8 cellular contexts compared by ENCODE assay signal in genomic region chr14:73295198-73295796, GRCh38. TPM values are rescaled to one million over a fixed set of nuclear protein-coding genes. Genes with fewer than 3 reads are reported as not detected.
DNase-seq lines count a peak whose midpoint lies in the region; ATAC-seq, FAIRE-seq and TF ChIP-seq lines count a peak whose summit lies in the region.

No MANE protein-coding gene starts in this region.

- FAIRE-seq in frontal cortex (lab: Jason Lieb, UNC), result peak; percentile 49

- H3K36me3 Mint-ChIP-seq in T-helper 17 cell (ENCODE audit: low read depth), result peaks cover 4% of the 10 kb centered on the region

- H3K27me3 ChIP-seq in smooth muscle cell (ENCODE audit: low read depth), result no peaks in the 10 kb centered on the region

- H3K4me3 ChIP-seq in smooth muscle cell, result no peak overlapping the region

- H2AFZ ChIP-seq in smooth muscle cell (ENCODE audit: low read depth), result no peak overlapping the region

- H3K4me1 ChIP-seq in smooth muscle cell (ENCODE audit: low read depth), result no peaks in the 10 kb centered on the region

- no peak overlapping the region for H3K27ac Mint-ChIP-seq in T-helper 17 cell

- H3K27ac ChIP-seq in smooth muscle cell (ENCODE audit: low read depth), result no peak overlapping the region

- H3K9ac ChIP-seq in smooth muscle cell (ENCODE audit: low read depth), result no peak overlapping the region

- peak; percentile 67 for TF ChIP-seq CTCF in smooth muscle cell (IDR thresholded peaks at IDR 0.05; ENCODE audit: borderline replicate concordance, insufficient read depth, poor library complexity, severe bottlenecking)

- 85% methylated on average over 1 of the region's 1 CpG for WGBS in smooth muscle cell (ENCODE audit: low lambda C conversion rate)

- peaks cover 33% of the 10 kb centered on the region for H4K20me1 ChIP-seq in smooth muscle cell (ENCODE audit: low read depth)

- H3K4me3 Mint-ChIP-seq in T-helper 17 cell, result no peak overlapping the region

- H3K27me3 Mint-ChIP-seq in T-helper 17 cell, result no peaks in the 10 kb centered on the region

- peak; percentile 57 for DNase-seq in NCI-H510A treated with DMSO at 0.1 percent for 48 hours (lab: John Stamatoyannopoulos, UW)
- DNase-seq in NCI-H510A (lab: John Stamatoyannopoulos, UW), result no peak
- DNase-seq in NCI-H1092 treated with DMSO at 0.1 percent for 48 hours (lab: John Stamatoyannopoulos, UW), result peak; percentile 36
- no peak for DNase-seq in T-helper 17 cell
- DNase-seq in frontal cortex (ENCODE audit: low spot score in 2 of 2), result peak in 1 of 2 donors; percentile 40
- no peak for DNase-seq in smooth muscle cell (lab: John Stamatoyannopoulos, UW; ENCODE audit: unreplicated experiment)
- DNase-seq in mesenteric fat pad (ENCODE audit: low spot score), result no peak

- H3K4me2 ChIP-seq in smooth muscle cell, result no peak overlapping the region

- peak; percentile 54 for ATAC-seq in T-helper 17 cell
- no peak for ATAC-seq in GM18867 (IDR thresholded peaks at IDR 0.05; ENCODE audit: unreplicated experiment)

- H3K36me3 ChIP-seq in smooth muscle cell (ENCODE audit: low read depth), result no peaks in the 10 kb centered on the region

- H3K9me3 ChIP-seq in T-helper 17 cell (ENCODE audit: control insufficient read depth, low read length, poor library complexity, severe bottlenecking) (no peaks in the 10 kb centered on the region), smooth muscle cell (replicated peaks; ENCODE audit: low read depth) (no peaks in the 10 kb centered on the region)

- peaks cover 8% of the 10 kb centered on the region for H3K4me1 Mint-ChIP-seq in T-helper 17 cell

- no peaks in the 10 kb centered on the region for H3F3A ChIP-seq in smooth muscle cell (ENCODE audit: low read depth)

- H3K79me2 ChIP-seq in smooth muscle cell (ENCODE audit: low read depth), result no peaks in the 10 kb centered on the region

RNA-seq across cellular contexts. Expression of gene PAPLN, which starts 58.0 kb away (rescaled TPM):
- total RNA-seq in T-helper 17 cell (not detected), frontal cortex (1.2 TPM), smooth muscle cell (1.5 and 4.3 TPM in 2 replicates), mesenteric fat pad (6.4 TPM)
- 3.3 and 4.3 TPM in 2 replicates for polyA plus RNA-seq in smooth muscle cell

Comparison
In these comparisons a context has a peak if more than half of its experiments do, and no peak if none do; other contexts are left out.
1. DNase-seq: peak in NCI-H510A treated with DMSO at 0.1 percent for 48 hours (single experiment) and NCI-H1092 treated with DMSO at 0.1 percent for 48 hours (single experiment); none in NCI-H510A (single experiment), T-helper 17 cell (0 of 3), smooth muscle cell (single experiment) and mesenteric fat pad (single experiment).